Comparison of ENCODE assay signal across 7 cellular contexts in the genomic region with DNA sequence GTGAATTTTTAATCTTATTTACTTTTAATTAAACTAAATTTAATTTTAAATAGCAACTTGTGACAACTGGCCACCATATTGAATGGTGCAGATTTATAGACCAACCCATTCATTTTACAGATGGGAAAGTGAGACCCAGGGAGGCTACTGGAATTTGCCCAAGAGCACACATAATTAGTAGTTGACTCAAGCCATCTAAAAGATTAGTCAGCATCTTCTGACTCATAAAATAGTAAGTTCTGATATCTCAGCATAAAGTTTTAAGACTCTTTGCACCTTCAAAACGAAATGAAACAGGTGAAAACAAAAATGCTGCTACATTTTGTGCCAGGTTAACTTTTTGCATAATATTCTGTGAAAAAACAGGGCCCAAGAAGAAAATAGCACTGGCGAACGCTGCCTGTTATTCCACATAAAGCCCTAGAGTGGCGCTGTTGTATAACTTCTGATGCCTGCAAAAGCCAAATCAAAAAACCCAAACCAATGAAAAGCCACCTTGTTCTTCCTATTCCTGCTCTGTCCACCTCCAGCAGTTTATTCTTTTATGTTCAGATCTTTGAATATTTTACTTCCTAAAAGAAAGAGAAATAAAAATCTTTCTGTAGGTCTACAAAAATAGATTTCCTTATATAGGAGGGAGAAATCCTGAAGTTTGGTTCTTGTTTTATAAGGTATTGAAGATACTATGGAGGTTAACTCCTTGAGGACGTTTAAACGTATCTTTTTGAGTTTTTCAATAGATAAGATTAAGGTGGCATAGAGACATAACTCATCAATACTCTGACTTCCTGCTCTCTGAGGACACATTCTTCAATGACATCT.
DNase-seq lines count a peak whose midpoint lies in the region; ATAC-seq, FAIRE-seq and TF ChIP-seq lines count a peak whose summit lies in the region.

No MANE protein-coding gene starts in this region.

- H3K27me3 ChIP-seq in K562 (ENCODE audit: control insufficient read depth in 2 of 2, insufficient read depth in 2 of 2, low read length in 2 of 2) = no peaks in the 10 kb centered on the region
- H3K27me3 ChIP-seq in HepG2 (ENCODE audit: control insufficient read depth in 1 of 2, insufficient read depth in 2 of 2, low read length in 2 of 2) = no peaks in the 10 kb centered on the region
- no peaks in the 10 kb centered on the region for H3K27me3 ChIP-seq in CD8-positive, alpha-beta memory T cell (ENCODE audit: insufficient read depth, low read length, poor library complexity, severe bottlenecking)

- BruUV-seq in K562 (replicated peaks; lab: Mats Ljungman, UMichigan) = no TSS peak
- no TSS peak for BruUV-seq in HepG2 (replicated peaks; lab: Mats Ljungman, UMichigan)

- H4K20me1 ChIP-seq in K562 (replicated peaks; ENCODE audit: control insufficient read depth, insufficient read depth, low read length) (no peaks in the 10 kb centered on the region), HepG2 (ENCODE audit: insufficient read depth, low read length) (no peaks in the 10 kb centered on the region)

- H3K4me1 ChIP-seq in K562 (replicated peaks in 1 of 2; ENCODE audit: control insufficient read depth in 2 of 2, insufficient read depth in 2 of 2, low read length in 2 of 2) (no peaks in the 10 kb centered on the region), HepG2 (ENCODE audit: insufficient read depth, low read length) (no peaks in the 10 kb centered on the region)
- no peaks in the 10 kb centered on the region for H3K4me1 ChIP-seq in CD8-positive, alpha-beta memory T cell (ENCODE audit: insufficient read depth, low read length)

- H3K4me2 ChIP-seq in K562 (ENCODE audit: insufficient read depth, low read length) (no peak overlapping the region), HepG2 (ENCODE audit: low read depth, low read length) (no peak overlapping the region)

- TF ChIP-seq POLR2A in K562 (conservative IDR thresholded peaks at IDR 0.05) = no peak
- TF ChIP-seq POLR2A in HepG2 (IDR thresholded peaks at IDR 0.05; ENCODE audit: insufficient read depth in 1 of 2, low read depth in 2 of 2, low read length in 2 of 2) = no peak

- no peaks in the 10 kb centered on the region for H3K36me3 ChIP-seq in K562 (ENCODE audit: control insufficient read depth, insufficient read depth, low read length)
- no peaks in the 10 kb centered on the region for H3K36me3 ChIP-seq in HepG2 (replicated peaks in 1 of 2; ENCODE audit: control insufficient read depth in 1 of 2, insufficient read depth in 2 of 2, low read length in 2 of 2)
- no peaks in the 10 kb centered on the region for H3K36me3 ChIP-seq in CD8-positive, alpha-beta memory T cell (ENCODE audit: insufficient read depth, low read length)

- ATAC-seq in HG03432 (IDR thresholded peaks at IDR 0.05; ENCODE audit: unreplicated experiment) (peak; percentile 61), K562 (no peak), HepG2 (peak; percentile 55; the same call in 2 of the 3 replicates)
- ATAC-seq in stimulated activated effector memory CD8-positive, alpha-beta T cell treated with anti-CD3 and anti-CD28 coated beads, Interleukin-12 subunit alpha, Interleukin-12 subunit beta, amount 100 ng/mL, for 72 hours = no peak

- H2AFZ ChIP-seq in K562 (ENCODE audit: low read depth, low read length) (no peak overlapping the region), HepG2 (ENCODE audit: low read length) (no peak overlapping the region)

- peaks cover 0 to 1% (median 0%) of the 10 kb centered on the region in 5 donors for H3K9me3 Mint-ChIP-seq in CD8-positive, alpha-beta memory T cell
- H3K9me3 Mint-ChIP-seq in stimulated activated effector memory CD8-positive, alpha-beta T cell treated with anti-CD3 and anti-CD28 coated beads, Interleukin-12 subunit alpha, Interleukin-12 subunit beta, amount 100 ng/mL, for 72 hours = no peaks in the 10 kb centered on the region

- POLR2A ChIA-PET in K562 (lab: Yijun Ruan, JAX) (no interaction called here), HepG2 (lab: Yijun Ruan, JAX) (no interaction called here)
- POLR2A ChIA-PET in CD8-positive, alpha-beta memory T cell (lab: Charles Lee) = no interaction called here

- no peaks in the 10 kb centered on the region for H3K4me1 Mint-ChIP-seq in CD8-positive, alpha-beta memory T cell
- H3K4me1 Mint-ChIP-seq in stimulated activated effector memory CD8-positive, alpha-beta T cell treated with anti-CD3 and anti-CD28 coated beads, Interleukin-12 subunit alpha, Interleukin-12 subunit beta, amount 100 ng/mL, for 72 hours = no peaks in the 10 kb centered on the region

- H3K9me3 ChIP-seq in K562 (replicated peaks; ENCODE audit: control insufficient read depth, insufficient read depth, low read depth, low read length) (no peaks in the 10 kb centered on the region), HepG2 (ENCODE audit: low read length) (no peaks in the 10 kb centered on the region)
- no peaks in the 10 kb centered on the region for H3K9me3 ChIP-seq in CD8-positive, alpha-beta memory T cell (ENCODE audit: low read length)

- no peak overlapping the region for H3K27ac Mint-ChIP-seq in CD8-positive, alpha-beta memory T cell
- no peak overlapping the region for H3K27ac Mint-ChIP-seq in stimulated activated effector memory CD8-positive, alpha-beta T cell treated with anti-CD3 and anti-CD28 coated beads, Interleukin-12 subunit alpha, Interleukin-12 subunit beta, amount 100 ng/mL, for 72 hours

- 1% methylated on average over 6 of the region's 6 CpGs for WGBS in K562 (ENCODE audit: insufficient coverage, low coverage, missing lambda C conversion rate)
- WGBS in HepG2 (ENCODE audit: low lambda C conversion rate) = 4% methylated on average over 6 of the region's 6 CpGs

- peaks cover 0 to 10% of the 10 kb centered on the region in 2 donors for H3K27me3 Mint-ChIP-seq in CD8-positive, alpha-beta memory T cell

- in situ Hi-C loops in K562 (cut with MboI) (no loop called here), HepG2 (cut with HindIII; ENCODE audit: extremely low pct_ligation_motif_present, low pct_unique_long_range_greater_than_20kb) (loop anchor here (25.0 kb wide), 1 partner anchor 1928 kb away; no protein-coding TSS in a partner anchor)

- H3K4me3 ChIP-seq in K562 (no peak overlapping the region), HepG2 (replicated peaks in 1 of 3; ENCODE audit: insufficient read depth in 1 of 3, low read depth in 2 of 3, low read length in 3 of 3) (no peak overlapping the region)
- no peak overlapping the region for H3K4me3 ChIP-seq in CD8-positive, alpha-beta memory T cell (ENCODE audit: low read length)

- CTCF ChIA-PET in K562 (lab: Yijun Ruan, JAX; ENCODE audit: low intra/inter-chr PET ratio) (no interaction called here), HepG2 (lab: Yijun Ruan, JAX; ENCODE audit: low intra/inter-chr PET ratio, low total read pairs) (interaction anchor here (1.1 to 2.0 kb wide), 2 partner anchors 363 to 1930 kb away, joined by 3 to 12 read pairs; no protein-coding TSS in a partner anchor)
- CTCF ChIA-PET in CD8-positive, alpha-beta memory T cell (lab: Charles Lee) = no interaction called here

- TF ChIP-seq EP300 in K562 (IDR thresholded peaks at IDR 0.05; ENCODE audit: low read length) = no peak
- TF ChIP-seq EP300 in HepG2 (IDR thresholded peaks at IDR 0.05; ENCODE audit: low read depth in 2 of 2, low read length in 2 of 2) = no peak
- no peak for TF ChIP-seq EP300 in HepG2 (CRISPR knock-in tag; IDR thresholded peaks at IDR 0.05; ENCODE audit: borderline replicate concordance)

- TF ChIP-seq RAD21 in K562 (CRISPR knock-in tag; conservative IDR thresholded peaks at IDR 0.05 in 1 of 2, IDR thresholded peaks at IDR 0.05 in 1 of 2) (peak; percentile 48 to 53), HepG2 (CRISPR knock-in tag; IDR thresholded peaks at IDR 0.05) (0 out of 2 replicates have a peak, but pooled peaks have one; percentile 19)

- no peak overlapping the region for H3K4me3 Mint-ChIP-seq in CD8-positive, alpha-beta memory T cell
- H3K4me3 Mint-ChIP-seq in stimulated activated effector memory CD8-positive, alpha-beta T cell treated with anti-CD3 and anti-CD28 coated beads, Interleukin-12 subunit alpha, Interleukin-12 subunit beta, amount 100 ng/mL, for 72 hours = no peak overlapping the region

- H3K9ac ChIP-seq in K562 (ENCODE audit: insufficient read depth in 1 of 2, low read depth in 2 of 2, low read length in 2 of 2) = no peak overlapping the region
- H3K9ac ChIP-seq in HepG2 (ENCODE audit: insufficient read depth, low read depth, low read length) = no peak overlapping the region

- H3K27ac ChIP-seq in K562 (ENCODE audit: extremely low read depth, low read depth, low read length) (no peak overlapping the region), HepG2 (ENCODE audit: extremely low read length, insufficient read depth, low read length) (no peak overlapping the region)
- H3K27ac ChIP-seq in CD8-positive, alpha-beta memory T cell (ENCODE audit: low read depth, low read length) = no peak overlapping the region

- intact Hi-C loops in K562 (cut with micrococcal nuclease) = no loop called here
- intact Hi-C loops in HepG2 (cut with micrococcal nuclease; ENCODE audit: unreplicated experiment) = loop anchor here (2.0 kb wide), 1 partner anchor 293 kb away; no protein-coding TSS in a partner anchor

- no peaks in the 10 kb centered on the region for H3K9me1 ChIP-seq in K562 (ENCODE audit: control insufficient read depth, insufficient read depth, low read length)

- TF ChIP-seq CTCF in GM12874 (IDR thresholded peaks at IDR 0.05; ENCODE audit: insufficient read depth, low read depth, low read length) (peak; percentile 78), K562 (IDR thresholded peaks at IDR 0.05 in 2 of 3, conservative IDR thresholded peaks at IDR 0.05 in 1 of 3; ENCODE audit: insufficient read depth in 2 of 3, low read depth in 1 of 3, low read length in 3 of 3) (peak; percentile 35 to 53 (median 52); a peak in 5 of 6 replicates), HepG2 (CRISPR knock-in tag; IDR thresholded peaks at IDR 0.05) (peak; percentile 66)

- no peaks in the 10 kb centered on the region for H3K36me3 Mint-ChIP-seq in CD8-positive, alpha-beta memory T cell
- H3K36me3 Mint-ChIP-seq in stimulated activated effector memory CD8-positive, alpha-beta T cell treated with anti-CD3 and anti-CD28 coated beads, Interleukin-12 subunit alpha, Interleukin-12 subunit beta, amount 100 ng/mL, for 72 hours = no peaks in the 10 kb centered on the region

- DNase-seq in NCI-H524 (lab: John Stamatoyannopoulos, UW) = peak; percentile 52 to 69
- peak; percentile 9 to 20 (median 18) for DNase-seq in K562 (ENCODE audit: extremely low read depth in 1 of 4, low spot score in 3 of 4)
- peak; percentile 27 for DNase-seq in HepG2 (ENCODE audit: low spot score)
- no peak for DNase-seq in CD8-positive, alpha-beta memory T cell
- DNase-seq in stimulated activated effector memory CD8-positive, alpha-beta T cell treated with anti-CD3 and anti-CD28 coated beads, Interleukin-12 subunit alpha, Interleukin-12 subunit beta, amount 100 ng/mL, for 72 hours (ENCODE audit: low spot score in 2 of 2) = no peak

- FAIRE-seq in K562 (lab: Jason Lieb, UNC) = no peak
- FAIRE-seq in HepG2 (lab: Jason Lieb, UNC) = peak; percentile 43

- no peaks in the 10 kb centered on the region for H3K79me2 ChIP-seq in K562 (ENCODE audit: control insufficient read depth, insufficient read depth, low read length)
- no peaks in the 10 kb centered on the region for H3K79me2 ChIP-seq in HepG2 (ENCODE audit: insufficient read depth, low read length)

TF ChIP-seq in K562, 482 proteins besides CTCF, POLR2A, EP300 and RAD21 (continues in another document):
- no peak for TF ChIP-seq SMARCB1 (IDR thresholded peaks at IDR 0.05; ENCODE audit: insufficient read length, low read depth)

TF ChIP-seq in HepG2, 621 proteins besides CTCF, POLR2A, EP300 and RAD21 (continues in another document):
- TF ChIP-seq SIX1 (CRISPR knock-in tag; IDR thresholded peaks at IDR 0.05; ENCODE audit: borderline replicate concordance) = no peak

Comparison
In these comparisons a context has a peak if more than half of its experiments do, and no peak if none do; other contexts are left out.
1. ATAC-seq: peak in HG03432 (single experiment) and HepG2 (single experiment); none in K562 (single experiment) and stimulated activated effector memory CD8-positive, alpha-beta T cell treated with anti-CD3 and anti-CD28 coated beads, Interleukin-12 subunit alpha, Interleukin-12 subunit beta, amount 100 ng/mL, for 72 hours (single experiment).
2. DNase-seq: peak in NCI-H524 (2 of 2), K562 (4 of 4) and HepG2 (single experiment); none in CD8-positive, alpha-beta memory T cell (0 of 5) and stimulated activated effector memory CD8-positive, alpha-beta T cell treated with anti-CD3 and anti-CD28 coated beads, Interleukin-12 subunit alpha, Interleukin-12 subunit beta, amount 100 ng/mL, for 72 hours (0 of 2).
3. Peak in every context shown above with its lines, with median percentiles within 50 percentile points of each other: CTCF ChIP-seq.